ENCODE assay signal across 8 cellular contexts in the genomic region with DNA sequence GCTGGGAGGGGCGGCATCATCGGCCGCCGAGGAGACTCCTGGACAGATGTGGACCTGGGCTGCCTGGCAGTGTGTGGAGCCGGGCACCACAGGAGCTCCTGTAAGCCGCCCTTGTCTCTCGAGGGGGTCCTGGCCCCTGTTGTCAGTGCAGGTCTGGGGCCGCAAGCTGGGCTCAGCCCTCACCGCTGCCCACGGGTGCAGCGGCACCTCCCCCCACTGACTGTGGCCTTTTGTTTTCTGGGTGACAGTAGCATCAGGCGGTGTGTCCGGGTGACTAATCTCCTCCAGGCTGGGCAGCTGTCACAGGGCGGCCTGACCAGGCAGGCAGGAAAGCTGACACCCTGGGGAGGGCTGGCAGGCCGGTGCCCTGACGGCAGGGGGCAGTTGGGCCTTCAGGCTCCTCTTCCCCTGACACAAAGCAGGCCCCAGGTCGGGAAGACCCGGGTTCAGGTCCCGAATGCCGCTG. TPM values are rescaled to one million over a fixed set of nuclear protein-coding genes. Genes with fewer than 3 reads are reported as not detected.
DNase-seq lines count a peak whose midpoint lies in the region; ATAC-seq and TF ChIP-seq lines count a peak whose summit lies in the region.

No MANE protein-coding gene starts in this region.

- H3K4me1 ChIP-seq in Panc1 (ENCODE audit: control insufficient read depth, insufficient read depth, low read length) (peaks cover 65% of the 10 kb centered on the region), esophagus muscularis mucosa (peaks cover 52 to 77% (median 61%) of the 10 kb centered on the region in 4 donors)

- H3K9me3 ChIP-seq in Panc1 (ENCODE audit: control insufficient read depth, insufficient read depth, low read depth, low read length) (no peaks in the 10 kb centered on the region), esophagus muscularis mucosa (no peaks in the 10 kb centered on the region)

- TF ChIP-seq POLR2A in esophagus muscularis mucosa (IDR thresholded peaks at IDR 0.05; ENCODE audit: low read depth) = peak; percentile 23

- ATAC-seq in Panc1 (peak; percentile 72), HG03460 (IDR thresholded peaks at IDR 0.05; ENCODE audit: unreplicated experiment) (no peak)

- H3K36me3 Mint-ChIP-seq in neural crest cell (ENCODE audit: low read depth) (no peaks in the 10 kb centered on the region), type B pancreatic cell (no peaks in the 10 kb centered on the region)

- DNase-seq in C1 segment of cervical spinal cord (lab: John Stamatoyannopoulos, UW) (peak in 12 of 14 donors; percentile 37 to 94 (median 72)), Panc1 (ENCODE audit: low read depth, low spot score) (peak; percentile 61), esophagus muscularis mucosa (ENCODE audit: extremely low spot score) (no peak), neural crest cell (ENCODE audit: low read depth, low spot score) (no peak), type B pancreatic cell (ENCODE audit: extremely low spot score, unreplicated experiment) (no peak), NCI-H82 (lab: John Stamatoyannopoulos, UW) (no peak)
- DNase-seq in stimulated activated naive CD4-positive, alpha-beta T cell treated with Interleukin-2 at 50 U/mL for 16 hours (lab: John Stamatoyannopoulos, UW) = no peak

- peaks cover 4% of the 10 kb centered on the region; the same call in 1 of the 2 replicates for H3K36me3 ChIP-seq in Panc1 (ENCODE audit: control insufficient read depth, insufficient read depth, low read length)
- H3K36me3 ChIP-seq in esophagus muscularis mucosa = peaks cover 0 to 14% (median 8%) of the 10 kb centered on the region in 4 donors

- TF ChIP-seq CTCF in Panc1 (IDR thresholded peaks at IDR 0.05) = no peak
- no peak for TF ChIP-seq CTCF in esophagus muscularis mucosa (IDR thresholded peaks at IDR 0.05)
- no peak for TF ChIP-seq CTCF in neural crest cell (conservative IDR thresholded peaks at IDR 0.05)
- no peak for TF ChIP-seq CTCF in type B pancreatic cell (conservative IDR thresholded peaks at IDR 0.05)

- in situ Hi-C loops in Panc1 (cut with HindIII; ENCODE audit: low pct_unique_long_range_greater_than_20kb, low sequenced_read_pairs) = no loop called here

- H3K27ac Mint-ChIP-seq in neural crest cell (ENCODE audit: unreplicated experiment) = peak overlapping the region; percentile 27
- H3K27ac Mint-ChIP-seq in type B pancreatic cell = no peak overlapping the region

- intact Hi-C loops in Panc1 (cut with micrococcal nuclease; ENCODE audit: unreplicated experiment) (no loop called here), esophagus muscularis mucosa (cut with DNase I) (no loop called here)

- H3K4me3 Mint-ChIP-seq in neural crest cell (no peak overlapping the region), type B pancreatic cell (no peak overlapping the region)

- H3K27me3 ChIP-seq in Panc1 (ENCODE audit: control insufficient read depth, insufficient read depth, low read length) = no peaks in the 10 kb centered on the region
- H3K27me3 ChIP-seq in esophagus muscularis mucosa = no peaks in the 10 kb centered on the region

- TF ChIP-seq EP300 in esophagus muscularis mucosa (IDR thresholded peaks at IDR 0.05) = no peak

- no TSS peak for BruUV-seq in Panc1 (replicated peaks; lab: Mats Ljungman, UMichigan)

- H3K27ac ChIP-seq in Panc1 (ENCODE audit: low read length) (peak overlapping the region; percentile 95), esophagus muscularis mucosa (replicated peaks in 1 of 4) (peak overlapping the region; percentile 74 to 88 (median 82))

- POLR2A ChIA-PET in Panc1 (lab: Charles Lee) = interaction anchor here (0.6 kb wide), 3 partner anchors 13 to 446 kb away, joined by 3 to 6 read pairs (median 4); a partner anchor contains a TSS

- H3K4me1 Mint-ChIP-seq in neural crest cell (peaks cover 40% of the 10 kb centered on the region), type B pancreatic cell (ENCODE audit: unreplicated experiment) (peaks cover 28% of the 10 kb centered on the region)

- no peaks in the 10 kb centered on the region for H3K27me3 Mint-ChIP-seq in neural crest cell (ENCODE audit: low read depth)
- H3K27me3 Mint-ChIP-seq in type B pancreatic cell = no peaks in the 10 kb centered on the region

- CTCF ChIA-PET in Panc1 (lab: Charles Lee) = interaction anchor here (0.5 kb wide), 1 partner anchor 11 kb away, joined by 4 read pairs; no protein-coding TSS in a partner anchor

- H3K4me3 ChIP-seq in Panc1 (ENCODE audit: low read depth in 2 of 2, low read length in 2 of 2) (peak overlapping the region in 1 of 2 experiments; percentile 35; a peak in 2 of 4 replicates), esophagus muscularis mucosa (peak overlapping the region in 3 of 4 donors; percentile 17 to 53 (median 51))

- H3K9me3 Mint-ChIP-seq in neural crest cell = no peaks in the 10 kb centered on the region
- H3K9me3 Mint-ChIP-seq in type B pancreatic cell = no peaks in the 10 kb centered on the region

- WGBS in esophagus muscularis mucosa = 36% methylated on average over 15 of the region's 20 CpGs

RNA-seq across cellular contexts. Expression of a gene that starts 16.2 kb away (rescaled TPM):
- total RNA-seq in Panc1 (2021; ENCODE audit: unreplicated experiment) (104 TPM), esophagus muscularis mucosa (10 to 100 TPM; 39.4 to 85.8 (median 55.4) TPM), neural crest cell (54.4 and 60.1 TPM in 2 replicates), type B pancreatic cell (ENCODE audit: low replicate concordance) (50.0 and 57.6 TPM in 2 replicates)
- 172 TPM for polyA plus RNA-seq in Panc1 (2012; ENCODE audit: insufficient read length)

RNA-seq across cellular contexts. Expression of a gene that starts 18.0 kb away (rescaled TPM):
- total RNA-seq in Panc1 (2021; ENCODE audit: unreplicated experiment) (252 TPM), esophagus muscularis mucosa (10 to 100 TPM in 3 of 4 donors, 1 to 10 TPM in 1; 1.2 to 12.8 (median 11.8) TPM), neural crest cell (781 and 821 TPM in 2 replicates), type B pancreatic cell (ENCODE audit: low replicate concordance) (949 and 981 TPM in 2 replicates)
- 741 TPM for polyA plus RNA-seq in Panc1 (2012; ENCODE audit: insufficient read length)

RNA-seq across cellular contexts. Expression of a gene that starts 28.1 kb away (rescaled TPM):
- 3.1 TPM for total RNA-seq in Panc1 (2021; ENCODE audit: unreplicated experiment)
- 3.1 TPM for polyA plus RNA-seq in Panc1 (2012; ENCODE audit: insufficient read length)
- total RNA-seq in esophagus muscularis mucosa = 1 to 10 TPM in 2 of 4 donors, under 1 TPM in 2; 0.34 to 1.5 (median 1.0) TPM
- 0.37 and 0.39 TPM in 2 replicates for total RNA-seq in neural crest cell
- total RNA-seq in type B pancreatic cell (ENCODE audit: low replicate concordance) = 0.98 and 1.0 TPM in 2 replicates

Comparison
In these comparisons a context has a peak if more than half of its experiments do, and no peak if none do; other contexts are left out.
1. DNase-seq: peak in C1 segment of cervical spinal cord (12 of 14) and Panc1 (single experiment); none in esophagus muscularis mucosa (single experiment), neural crest cell (single experiment), type B pancreatic cell (single experiment), stimulated activated naive CD4-positive, alpha-beta T cell treated with Interleukin-2 at 50 U/mL for 16 hours (single experiment) and NCI-H82 (single experiment).
2. RNA of a gene that starts 18.0 kb away (total RNA-seq): 949 to 981 TPM in type B pancreatic cell, 781 to 821 TPM in neural crest cell and 252 TPM in Panc1 (single experiment); 1.2 to 12.8 TPM in esophagus muscularis mucosa; every median in the first group is over 10 times any median in the second.